28 cellular contexts compared by ENCODE assay signal in genomic region chr13:46521486-46521885, GRCh38.
"Had no signal": no experiment of that assay in that cellular context is flagged by ENCODE, and none has a peak within 500 bp of the region (broad histone marks: within the 10 kb centered on the region; RNA-seq: fewer than 3 reads in every experiment).

No MANE protein-coding gene starts in this region.

- DNase-seq: hypothalamus; immature natural killer cell; kidney; left colon; left lung; midbrain; mucosa of descending colon; naive thymus-derived CD4-positive, alpha-beta T cell; ovary; sigmoid colon; stimulated activated CD4-positive, alpha-beta T cell treated with anti-CD3 and anti-CD28 coated beads, Interleukin-1b, Interleukin-23, amount 100 ng/mL, for 48 hours; stimulated activated CD4-positive, alpha-beta T cell treated with anti-CD3 and anti-CD28 coated beads, Interleukin-2, amount 100 ng/mL, for 48 hours; stimulated activated CD4-positive, alpha-beta T cell treated with anti-CD3 and anti-CD28 coated beads, Interleukin-4, amount 100 ng/mL, for 4 hours; stimulated activated CD8-positive, alpha-beta memory T cell treated with anti-CD3 and anti-CD28 coated beads, Interleukin-4, amount 100 ng/mL, for 48 hours; stimulated activated naive CD4-positive, alpha-beta T cell treated with Interleukin-2 at 50 U/mL for 16 hours; stimulated activated naive CD8-positive, alpha-beta T cell treated with anti-CD3 and anti-CD28 coated beads, Interleukin-15, amount 100 ng/mL, for 72 hours; testis; thyroid gland; transverse colon; upper lobe of left lung had no signal

- H3K4me1 Mint-ChIP-seq: immature natural killer cell; memory B cell; naive thymus-derived CD4-positive, alpha-beta T cell; stimulated activated memory B cell treated with anti-CD40 and anti-IgM and Interleukin-4, amounts not matched to agents 10 μg/mL and 1 μg/mL and 100 μg/mL, for 72 hours; stimulated activated naive CD8-positive, alpha-beta T cell treated with anti-CD3 and anti-CD28 coated beads, Interleukin-15, amount 100 ng/mL, for 72 hours had no signal

- H3K36me3 Mint-ChIP-seq: immature natural killer cell; memory B cell; naive thymus-derived CD4-positive, alpha-beta T cell; natural killer cell treated with Interleukin-12 subunit alpha and Interleukin-12 subunit beta and Interleukin-15 and Interleukin-18, amount 100 ng/mL, for 72 hours; stimulated activated memory B cell treated with anti-CD40 and anti-IgM and Interleukin-4, amounts not matched to agents 10 μg/mL and 1 μg/mL and 100 μg/mL, for 72 hours had no signal

- H3K27ac Mint-ChIP-seq: immature natural killer cell; memory B cell; naive thymus-derived CD4-positive, alpha-beta T cell; natural killer cell treated with Interleukin-12 subunit alpha and Interleukin-12 subunit beta and Interleukin-15 and Interleukin-18, amount 100 ng/mL, for 72 hours; progenitor cell of endocrine pancreas; stimulated activated memory B cell treated with anti-CD40 and anti-IgM and Interleukin-4, amounts not matched to agents 10 μg/mL and 1 μg/mL and 100 μg/mL, for 72 hours; stimulated activated naive CD8-positive, alpha-beta T cell treated with anti-CD3 and anti-CD28 coated beads, Interleukin-15, amount 100 ng/mL, for 72 hours had no signal

- H3K4me3 ChIP-seq: left lung, lung, mucosa of descending colon, ovary, right atrium auricular region, sigmoid colon, smooth muscle cell, testis, thyroid gland, transverse colon, upper lobe of left lung, vagina had no signal

- H3K9me3 Mint-ChIP-seq: memory B cell; natural killer cell treated with Interleukin-12 subunit alpha and Interleukin-12 subunit beta and Interleukin-15 and Interleukin-18, amount 100 ng/mL, for 72 hours; stimulated activated memory B cell treated with anti-CD40 and anti-IgM and Interleukin-4, amounts not matched to agents 10 μg/mL and 1 μg/mL and 100 μg/mL, for 72 hours; stimulated activated naive CD8-positive, alpha-beta T cell treated with anti-CD3 and anti-CD28 coated beads, Interleukin-15, amount 100 ng/mL, for 72 hours had no signal

- ATAC-seq: left colon; left lung; mucosa of descending colon; naive thymus-derived CD4-positive, alpha-beta T cell; natural killer cell treated with Interleukin-12 subunit alpha and Interleukin-12 subunit beta and Interleukin-15 and Interleukin-18, amount 100 ng/mL, for 72 hours; stimulated activated memory B cell treated with anti-CD40 and anti-IgM and Interleukin-4, amounts not matched to agents 10 μg/mL and 1 μg/mL and 100 μg/mL, for 72 hours; stimulated activated naive CD8-positive, alpha-beta T cell treated with anti-CD3 and anti-CD28 coated beads, Interleukin-15, amount 100 ng/mL, for 72 hours had no signal

- H3K4me3 Mint-ChIP-seq: immature natural killer cell; memory B cell; naive thymus-derived CD4-positive, alpha-beta T cell; natural killer cell treated with Interleukin-12 subunit alpha and Interleukin-12 subunit beta and Interleukin-15 and Interleukin-18, amount 100 ng/mL, for 72 hours; stimulated activated memory B cell treated with anti-CD40 and anti-IgM and Interleukin-4, amounts not matched to agents 10 μg/mL and 1 μg/mL and 100 μg/mL, for 72 hours; stimulated activated naive CD8-positive, alpha-beta T cell treated with anti-CD3 and anti-CD28 coated beads, Interleukin-15, amount 100 ng/mL, for 72 hours had no signal
